8 cellular contexts compared by ENCODE assay signal in the genomic region with DNA sequence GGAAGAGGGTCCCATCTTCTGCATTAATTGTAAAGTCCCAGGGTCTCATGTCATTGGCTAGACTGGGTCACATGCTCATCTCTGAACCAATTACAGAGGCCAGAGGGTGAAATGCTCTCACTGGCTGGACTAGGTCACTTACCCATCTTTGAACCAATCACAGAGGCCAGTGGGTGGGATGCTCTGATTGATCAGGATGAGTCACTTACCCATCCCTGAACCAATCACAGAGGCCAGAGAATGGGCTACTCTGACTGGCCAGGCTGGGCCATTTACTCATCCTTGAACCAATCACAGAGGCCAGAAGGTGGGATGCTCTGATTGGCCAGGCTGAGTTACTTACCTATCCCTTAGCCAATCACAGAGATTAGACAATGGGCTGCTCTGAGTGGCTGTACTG. TPM values are rescaled to one million over a fixed set of nuclear protein-coding genes. Genes with fewer than 3 reads are reported as not detected.
DNase-seq lines count a peak whose midpoint lies in the region; ATAC-seq and TF ChIP-seq lines count a peak whose summit lies in the region.

No MANE protein-coding gene starts in this region.

- H3K36me3 Mint-ChIP-seq in activated CD8-positive, alpha-beta T cell treated with anti-CD3 and anti-CD28 coated beads, Interleukin-2, amount 10 ng/mL, durations not matched to agents 7 days and 5 days (ENCODE audit: low read depth), result peaks cover 2% of the 10 kb centered on the region
- peaks cover 13% of the 10 kb centered on the region for H3K36me3 Mint-ChIP-seq in endothelial cell (ENCODE audit: low read depth, unreplicated experiment)

- no peak overlapping the region for H3K4me3 Mint-ChIP-seq in activated CD8-positive, alpha-beta T cell treated with anti-CD3 and anti-CD28 coated beads, Interleukin-2, amount 10 ng/mL, durations not matched to agents 7 days and 5 days
- no peak overlapping the region for H3K4me3 Mint-ChIP-seq in endothelial cell (ENCODE audit: unreplicated experiment)

- POLR2A ChIA-PET in activated CD8-positive, alpha-beta T cell treated with anti-CD3 and anti-CD28 coated beads, Interleukin-2, amount 10 ng/mL, durations not matched to agents 7 days and 5 days (lab: Charles Lee), result no interaction called here

- no peaks in the 10 kb centered on the region for H3K27me3 Mint-ChIP-seq in activated CD8-positive, alpha-beta T cell treated with anti-CD3 and anti-CD28 coated beads, Interleukin-2, amount 10 ng/mL, durations not matched to agents 7 days and 5 days (ENCODE audit: low read depth)
- H3K27me3 Mint-ChIP-seq in endothelial cell (ENCODE audit: unreplicated experiment), result peaks cover 3% of the 10 kb centered on the region

- peaks cover 11% of the 10 kb centered on the region for H3K9me3 Mint-ChIP-seq in activated CD8-positive, alpha-beta T cell treated with anti-CD3 and anti-CD28 coated beads, Interleukin-2, amount 10 ng/mL, durations not matched to agents 7 days and 5 days (ENCODE audit: insufficient read depth)
- peaks cover 10% of the 10 kb centered on the region for H3K9me3 Mint-ChIP-seq in endothelial cell (ENCODE audit: unreplicated experiment)

- no peak overlapping the region for H3K27ac Mint-ChIP-seq in activated CD8-positive, alpha-beta T cell treated with anti-CD3 and anti-CD28 coated beads, Interleukin-2, amount 10 ng/mL, durations not matched to agents 7 days and 5 days
- no peak overlapping the region for H3K27ac Mint-ChIP-seq in endothelial cell (ENCODE audit: unreplicated experiment)

- no peaks in the 10 kb centered on the region for H3K4me1 Mint-ChIP-seq in activated CD8-positive, alpha-beta T cell treated with anti-CD3 and anti-CD28 coated beads, Interleukin-2, amount 10 ng/mL, durations not matched to agents 7 days and 5 days (ENCODE audit: low read depth)
- no peaks in the 10 kb centered on the region for H3K4me1 Mint-ChIP-seq in endothelial cell (ENCODE audit: unreplicated experiment)

- DNase-seq in CD1c-positive myeloid dendritic cell (ENCODE audit: extremely low spot score) (peak; percentile 45), iPS-NIHi7 (ENCODE audit: extremely low spot score) (peak; percentile 49), endothelial cell (ENCODE audit: low spot score) (no peak), SW 1271 (lab: John Stamatoyannopoulos, UW) (no peak)
- no peak for DNase-seq in activated CD8-positive, alpha-beta T cell treated with anti-CD3 and anti-CD28 coated beads, Interleukin-2, amount 10 ng/mL, durations not matched to agents 7 days and 5 days

- CTCF ChIA-PET in activated CD8-positive, alpha-beta T cell treated with anti-CD3 and anti-CD28 coated beads, Interleukin-2, amount 10 ng/mL, durations not matched to agents 7 days and 5 days (lab: Charles Lee), result interaction anchor here (1.2 kb wide), 1 partner anchor 24 kb away, joined by 3 read pairs; no protein-coding TSS in a partner anchor

- ATAC-seq in HG02798 (IDR thresholded peaks at IDR 0.05; ENCODE audit: poor library complexity, unreplicated experiment), result peak; percentile 49
- peak; percentile 49 for ATAC-seq in activated CD8-positive, alpha-beta T cell treated with anti-CD3 and anti-CD28 coated beads, Interleukin-2, amount 10 ng/mL, durations not matched to agents 7 days and 5 days
- no peak for ATAC-seq in HG03135 (IDR thresholded peaks at IDR 0.05; ENCODE audit: unreplicated experiment)
- ATAC-seq in HG02870 (IDR thresholded peaks at IDR 0.05; ENCODE audit: unreplicated experiment), result no peak

- no peak for TF ChIP-seq CTCF in endothelial cell (IDR thresholded peaks at IDR 0.05; ENCODE audit: unreplicated experiment)

RNA-seq across cellular contexts. Expression of gene MISP, which starts 5.3 kb away (rescaled TPM):
- total RNA-seq in activated CD8-positive, alpha-beta T cell treated with anti-CD3 and anti-CD28 coated beads, Interleukin-2, amount 10 ng/mL, durations not matched to agents 7 days and 5 days, result not detected
- total RNA-seq in endothelial cell (ENCODE audit: unreplicated experiment), result not detected

RNA-seq across cellular contexts. Expression of gene PTBP1, which starts 41.0 kb away (rescaled TPM):
- 100 to 1,000 TPM; 524 to 526 TPM for total RNA-seq in activated CD8-positive, alpha-beta T cell treated with anti-CD3 and anti-CD28 coated beads, Interleukin-2, amount 10 ng/mL, durations not matched to agents 7 days and 5 days
- 614 TPM for total RNA-seq in endothelial cell (ENCODE audit: unreplicated experiment)

RNA-seq across cellular contexts. Expression of gene PALM, which starts 47.5 kb away (rescaled TPM):
- total RNA-seq in activated CD8-positive, alpha-beta T cell treated with anti-CD3 and anti-CD28 coated beads, Interleukin-2, amount 10 ng/mL, durations not matched to agents 7 days and 5 days, result not detected
- total RNA-seq in endothelial cell (ENCODE audit: unreplicated experiment), result 42.0 TPM

Comparison
In these comparisons a context has a peak if more than half of its experiments do, and no peak if none do; other contexts are left out.
1. DNase-seq: peak in CD1c-positive myeloid dendritic cell (single experiment) and iPS-NIHi7 (single experiment); none in activated CD8-positive, alpha-beta T cell treated with anti-CD3 and anti-CD28 coated beads, Interleukin-2, amount 10 ng/mL, durations not matched to agents 7 days and 5 days (single experiment), endothelial cell (single experiment) and SW 1271 (0 of 2).
2. ATAC-seq: peak in HG02798 (single experiment) and activated CD8-positive, alpha-beta T cell treated with anti-CD3 and anti-CD28 coated beads, Interleukin-2, amount 10 ng/mL, durations not matched to agents 7 days and 5 days (single experiment); none in HG03135 (single experiment) and HG02870 (single experiment).
3. RNA of gene PALM, which starts 47.5 kb away (total RNA-seq): 42.0 TPM in endothelial cell (single experiment); not detected in activated CD8-positive, alpha-beta T cell treated with anti-CD3 and anti-CD28 coated beads, Interleukin-2, amount 10 ng/mL, durations not matched to agents 7 days and 5 days; every median in the first group is over 10 times any median in the second.